In the genomic region with DNA sequence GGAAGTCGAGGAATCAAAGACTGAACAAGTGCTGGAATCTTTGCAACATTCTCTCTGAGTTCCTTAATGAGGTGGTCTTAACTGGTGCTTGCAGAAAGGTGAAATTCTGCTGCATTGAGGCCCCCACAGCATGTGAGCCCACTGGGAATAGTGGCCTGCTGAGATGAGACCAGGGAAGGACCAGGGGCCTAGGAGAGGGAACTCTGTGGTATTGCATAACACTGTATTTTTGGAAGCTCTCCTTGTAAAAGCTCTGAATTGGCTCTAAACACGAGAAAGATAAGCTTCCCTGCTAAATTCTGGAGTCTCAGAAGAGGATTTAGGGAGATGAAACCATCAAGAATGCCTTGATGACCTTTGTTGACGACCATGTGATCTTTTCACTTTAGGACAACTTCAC, we compare ENCODE assay signal across 17 cellular contexts.
A peak's percentile ranks its signal among the peaks of the same experiment; 100 is the strongest.
DNase-seq lines count a peak whose midpoint lies in the region; ATAC-seq and TF ChIP-seq lines count a peak whose summit lies in the region.
"Had no signal": no experiment of that assay in that cellular context is flagged by ENCODE, and none has a peak within 500 bp of the region (broad histone marks: within the 10 kb centered on the region; RNA-seq: fewer than 3 reads in every experiment).

No MANE protein-coding gene starts in this region.

- no peak overlapping the region for H3K14ac ChIP-seq in IMR-90 (replicated peaks; ENCODE audit: low read depth, low read length)

- H3K4me3 ChIP-seq in IMR-90 (ENCODE audit: insufficient read depth, low read depth, low read length) (no peak overlapping the region), fibroblast of the aortic adventitia (ENCODE audit: low read depth, low read length) (no peak overlapping the region)
- H3K4me3 ChIP-seq: BLaER1, GM12878, HAP-1 had no signal

- H3K4me1 ChIP-seq in IMR-90 (ENCODE audit: control insufficient read depth, insufficient read depth, low read length) = peaks cover 4% of the 10 kb centered on the region; the same call in 1 of the 2 replicates
- H3K4me1 ChIP-seq: BLaER1, Caco-2, HAP-1 had no signal

- no peak overlapping the region; a peak in 1 of 4 replicates for H4K8ac ChIP-seq in IMR-90 (ENCODE audit: low read depth in 2 of 2, low read length in 2 of 2)

- H3K56ac ChIP-seq in IMR-90 (ENCODE audit: extremely low read depth, insufficient read depth, low read length) = no peak overlapping the region

- no peak overlapping the region for H2BK20ac ChIP-seq in IMR-90 (ENCODE audit: low read depth, low read length)

- no peaks in the 10 kb centered on the region for H4K20me1 ChIP-seq in IMR-90 (ENCODE audit: insufficient read depth, low read length)
- H4K20me1 ChIP-seq: BLaER1 had no signal

- H3K23ac ChIP-seq in IMR-90 (ENCODE audit: low read depth, low read length) = no peak overlapping the region

- H3K9me1 ChIP-seq in IMR-90 (ENCODE audit: insufficient read depth, low read length) = no peaks in the 10 kb centered on the region

- no peak overlapping the region for H3K27ac ChIP-seq in IMR-90 (ENCODE audit: insufficient read depth, low read length)
- H3K27ac ChIP-seq: BLaER1, C4-2B had no signal

- TF ChIP-seq POLR2A in IMR-90 (IDR thresholded peaks at IDR 0.05; ENCODE audit: low read depth, low read length) = no peak

- CTCF ChIA-PET in IMR-90 (lab: Yijun Ruan, JAX) = interaction anchor here (0.6 kb wide), 2 partner anchors 9 to 190 kb away, joined by 5 read pairs; no protein-coding TSS in a partner anchor

- POLR2A ChIA-PET in IMR-90 (lab: Charles Lee; ENCODE audit: unreplicated experiment) = no interaction called here

- no peak overlapping the region for H2BK15ac ChIP-seq in IMR-90 (ENCODE audit: low read depth, low read length)

- no peaks in the 10 kb centered on the region for H3K36me3 ChIP-seq in IMR-90 (ENCODE audit: control insufficient read depth, insufficient read depth, low read length)
- H3K36me3 ChIP-seq: BLaER1, HAP-1 had no signal

- intact Hi-C loops in IMR-90 (cut with micrococcal nuclease) = no loop called here

- H4K91ac ChIP-seq in IMR-90 (ENCODE audit: insufficient read depth, low read depth, low read length) = no peak overlapping the region

- ATAC-seq in IMR-90 (ENCODE audit: low read depth) = no peak
- ATAC-seq: CD8-positive, alpha-beta T cell; GM12878 had no signal

- H3K18ac ChIP-seq in IMR-90 (ENCODE audit: low read depth, low read length) = no peak overlapping the region

- TF ChIP-seq CTCF in IMR-90 (conservative IDR thresholded peaks at IDR 0.05; ENCODE audit: low read depth, low read length) (no peak), fibroblast of the aortic adventitia (IDR thresholded peaks at IDR 0.05; ENCODE audit: insufficient read depth, low read length) (no peak)

- no peak overlapping the region for H2AK9ac ChIP-seq in IMR-90 (replicated peaks; ENCODE audit: low read depth, low read length, poor library complexity)

- H3K4me2 ChIP-seq in IMR-90 (ENCODE audit: low read depth, low read length) = no peak overlapping the region
- H3K4me2 ChIP-seq: BLaER1 had no signal

- no peak overlapping the region for H2AK5ac ChIP-seq in IMR-90 (ENCODE audit: low read depth, low read length)

- dilution Hi-C loops in IMR-90 (cut with HindIII; ENCODE audit: low sequenced_read_pairs, unreplicated experiment) = no loop called here

- H3K9me3 ChIP-seq in IMR-90 (ENCODE audit: control insufficient read depth, insufficient read depth, low read length) = no peaks in the 10 kb centered on the region
- H3K9me3 ChIP-seq: Caco-2, HAP-1 had no signal

- TF ChIP-seq RAD21 in IMR-90 (IDR thresholded peaks at IDR 0.05; ENCODE audit: low read length) = no peak

- no peaks in the 10 kb centered on the region for H3K27me3 ChIP-seq in IMR-90 (ENCODE audit: control insufficient read depth, insufficient read depth, low read length)
- H3K27me3 ChIP-seq: BLaER1 had no signal

- H4K5ac ChIP-seq in IMR-90 (ENCODE audit: low read depth, low read length) = no peak overlapping the region

- no peak overlapping the region for H3K4ac ChIP-seq in IMR-90 (ENCODE audit: low read depth, low read length)

- DNase-seq in GM03348 (ENCODE audit: low spot score) (peak; percentile 22), IMR-90 (no peak), fibroblast of the aortic adventitia (ENCODE audit: low read depth) (peak; percentile 44), NOMO-1 treated with dmso at 0.1 percent for 144 hours (lab: John Stamatoyannopoulos, UW; ENCODE audit: unreplicated experiment) (no peak), AG20443 (ENCODE audit: low spot score) (no peak)
- DNase-seq in activated CD4-positive, alpha-beta T cell treated with anti-CD3 and anti-CD28 coated beads for 48 hours = no peak
- DNase-seq: Caco-2; CD4-positive, CD25-positive, alpha-beta regulatory T cell; CD8-positive, alpha-beta T cell; DMS153; DND-41; GOT3; HFFc6 had no signal

- no peak overlapping the region for H2BK5ac ChIP-seq in IMR-90 (ENCODE audit: low read depth, low read length, poor library complexity, severe bottlenecking)

- no peaks in the 10 kb centered on the region for H3K79me1 ChIP-seq in IMR-90 (ENCODE audit: low read depth in 1 of 2, low read length in 2 of 2)

- H2BK120ac ChIP-seq in IMR-90 (ENCODE audit: low read depth, low read length) = no peak overlapping the region

- no peak overlapping the region for H3K9ac ChIP-seq in IMR-90 (ENCODE audit: low read depth, low read length)
- H3K9ac ChIP-seq: BLaER1 had no signal

- no TSS peak for BruUV-seq in IMR-90 (replicated peaks; lab: Mats Ljungman, UMichigan)

- no CpG with 5 or more reads among the region's 3 CpGs for WGBS in IMR-90 (ENCODE audit: extremely low coverage in 2 of 2, insufficient read length in 1 of 2), 2 experiments

- in situ Hi-C loops in IMR-90 (cut with MboI; ENCODE audit: low sequenced_read_pairs) = no loop called here

- H2AFZ ChIP-seq in IMR-90 (replicated peaks; ENCODE audit: low read length, poor library complexity) = no peak overlapping the region

TF ChIP-seq in IMR-90, 13 proteins besides CTCF, POLR2A, EP300 and RAD21:
- TF ChIP-seq BHLHE40 (IDR thresholded peaks at IDR 0.05; ENCODE audit: low read depth, low read length) (no peak), CEBPB (IDR thresholded peaks at IDR 0.05; ENCODE audit: low read depth, low read length) (peak; percentile 44; the same call in 1 of the 2 replicates)

Comparison
In these comparisons a context has a peak if more than half of its experiments do, and no peak if none do; other contexts are left out.
1. DNase-seq: peak in GM03348 (single experiment) and fibroblast of the aortic adventitia (single experiment); none in IMR-90 (single experiment), activated CD4-positive, alpha-beta T cell treated with anti-CD3 and anti-CD28 coated beads for 48 hours (single experiment), NOMO-1 treated with dmso at 0.1 percent for 144 hours (single experiment) and AG20443 (single experiment).